ENCODE assay signal across 22 cellular contexts in genomic region chr9:124312290-124313265, GRCh38. TPM values are rescaled to one million over a fixed set of nuclear protein-coding genes. Genes with fewer than 3 reads are reported as not detected.
DNase-seq lines count a peak whose midpoint lies in the region; ATAC-seq, FAIRE-seq and TF ChIP-seq lines count a peak whose summit lies in the region.
"Had no signal": no experiment of that assay in that cellular context is flagged by ENCODE, and none has a peak within 500 bp of the region (broad histone marks: within the 10 kb centered on the region; RNA-seq: fewer than 3 reads in every experiment).

No MANE protein-coding gene starts in this region.

- no peak overlapping the region for H3K4me2 ChIP-seq in endothelial cell of umbilical vein (ENCODE audit: insufficient read depth, low read length)

- H3K9ac ChIP-seq in endothelial cell of umbilical vein (replicated peaks; ENCODE audit: extremely low read depth, insufficient read depth, low read length): no peak overlapping the region
- H3K9ac ChIP-seq: parathyroid adenoma had no signal

- no peak for TF ChIP-seq POLR2A in endothelial cell of umbilical vein (IDR thresholded peaks at IDR 0.05; ENCODE audit: low read depth, low read length)
- TF ChIP-seq POLR2A in transverse colon (IDR thresholded peaks at IDR 0.05): no peak

- BruUV-seq in Panc1 (replicated peaks; lab: Mats Ljungman, UMichigan): no TSS peak
- no TSS peak for BruUV-seq in endothelial cell of umbilical vein (replicated peaks; lab: Mats Ljungman, UMichigan)

- no peaks in the 10 kb centered on the region for H3K27me3 ChIP-seq in Panc1 (ENCODE audit: control insufficient read depth, insufficient read depth, low read length)
- H3K27me3 ChIP-seq in endothelial cell of umbilical vein (ENCODE audit: control insufficient read depth in 2 of 2, insufficient read depth in 2 of 2, low read length in 2 of 2): no peaks in the 10 kb centered on the region
- no peaks in the 10 kb centered on the region for H3K27me3 ChIP-seq in transverse colon
- no peaks in the 10 kb centered on the region for H3K27me3 ChIP-seq in heart right ventricle
- H3K27me3 ChIP-seq: suprapubic skin had no signal

- no peaks in the 10 kb centered on the region for H3K27me3 Mint-ChIP-seq in osteocyte (ENCODE audit: unreplicated experiment)
- H3K27me3 Mint-ChIP-seq: T-helper 17 cell had no signal

- FAIRE-seq in endothelial cell of umbilical vein (lab: Jason Lieb, UNC): peak; percentile 8
- FAIRE-seq: H54 had no signal

- H4K20me1 ChIP-seq in endothelial cell of umbilical vein (replicated peaks; ENCODE audit: control insufficient read depth, extremely low read depth, insufficient read depth, low read length): no peaks in the 10 kb centered on the region

- TF ChIP-seq CTCF in GM12864 (IDR thresholded peaks at IDR 0.05; ENCODE audit: low read depth, low read length, missing control alignments) (peak; percentile 25), Panc1 (IDR thresholded peaks at IDR 0.05) (no peak; the same call in 1 of the 2 replicates), endothelial cell of umbilical vein (IDR thresholded peaks at IDR 0.05; ENCODE audit: extremely low read depth in 1 of 2, insufficient read depth in 1 of 2, low read depth in 1 of 2, low read length in 2 of 2) (no peak), osteocyte (IDR thresholded peaks at IDR 0.05) (no peak), coronary artery (IDR thresholded peaks at IDR 0.05) (no peak), transverse colon (IDR thresholded peaks at IDR 0.05) (no peak), heart right ventricle (IDR thresholded peaks at IDR 0.05) (no peak)

- intact Hi-C loops in Panc1 (cut with micrococcal nuclease; ENCODE audit: unreplicated experiment): loop anchor here (10.0 kb wide), 1 partner anchor 188 kb away; no protein-coding TSS in a partner anchor
- intact Hi-C loops in endothelial cell of umbilical vein (cut with micrococcal nuclease): no loop called here
- intact Hi-C loops in transverse colon (cut with DNase I; ENCODE audit: low total_unique reads): loop anchor here (5.0 kb wide), 1 partner anchor 1395 kb away; no protein-coding TSS in a partner anchor
- intact Hi-C loops in heart right ventricle (cut with DNase I): no loop called here

- H3K4me1 ChIP-seq in Panc1 (ENCODE audit: control insufficient read depth, insufficient read depth, low read length) (peaks cover 23% of the 10 kb centered on the region), endothelial cell of umbilical vein (ENCODE audit: control insufficient read depth, extremely low read depth, insufficient read depth, low read length) (peaks cover 26% of the 10 kb centered on the region), transverse colon (no peaks in the 10 kb centered on the region), heart right ventricle (no peaks in the 10 kb centered on the region)
- H3K4me1 ChIP-seq: parathyroid adenoma, suprapubic skin had no signal

- no peak for TF ChIP-seq EP300 in transverse colon (IDR thresholded peaks at IDR 0.05; ENCODE audit: low read depth)

- dilution Hi-C loops in endothelial cell of umbilical vein (cut with MboI; ENCODE audit: extremely low pct_ligation_motif_present, low sequenced_read_pairs): loop anchor here (25.0 kb wide), 1 partner anchor 100 kb away; no protein-coding TSS in a partner anchor

- H3K4me3 ChIP-seq in GM12864 (ENCODE audit: low read depth, low read length) (no peak overlapping the region), Panc1 (ENCODE audit: low read depth in 2 of 2, low read length in 2 of 2) (no peak overlapping the region), endothelial cell of umbilical vein (replicated peaks in 1 of 3; ENCODE audit: insufficient read depth in 1 of 3, low read depth in 1 of 3, low read length in 3 of 3) (no peak overlapping the region), coronary artery (no peak overlapping the region), transverse colon (no peak overlapping the region), heart right ventricle (no peak overlapping the region)
- H3K4me3 ChIP-seq: suprapubic skin had no signal

- in situ Hi-C loops in Panc1 (cut with HindIII; ENCODE audit: low pct_unique_long_range_greater_than_20kb, low sequenced_read_pairs): no loop called here
- in situ Hi-C loops in transverse colon (cut with MboI; ENCODE audit: low pct_ligation_motif_present in 1 of 4, low pct_unique_long_range_greater_than_20kb in 1 of 4, low sequenced_read_pairs in 3 of 4): loop anchor here (10.0 kb wide), 2 partner anchors 178 to 188 kb away; no protein-coding TSS in a partner anchor

- H3K36me3 Mint-ChIP-seq in osteocyte (ENCODE audit: unreplicated experiment): peaks cover 33% of the 10 kb centered on the region

- H2AFZ ChIP-seq in endothelial cell of umbilical vein (ENCODE audit: low read depth, low read length): no peak overlapping the region
- H2AFZ ChIP-seq: parathyroid adenoma had no signal

- peak overlapping the region; percentile 39; the same call in 1 of the 2 replicates for H3K27ac ChIP-seq in Panc1 (ENCODE audit: low read length)
- H3K27ac ChIP-seq in endothelial cell of umbilical vein (ENCODE audit: insufficient read depth, low read depth, low read length): no peak overlapping the region
- no peak overlapping the region for H3K27ac ChIP-seq in coronary artery
- H3K27ac ChIP-seq in transverse colon: no peak overlapping the region
- no peak overlapping the region for H3K27ac ChIP-seq in heart right ventricle
- H3K27ac ChIP-seq: parathyroid adenoma, suprapubic skin had no signal

- H3K36me3 ChIP-seq in Panc1 (ENCODE audit: control insufficient read depth, insufficient read depth, low read length) (no peaks in the 10 kb centered on the region), endothelial cell of umbilical vein (ENCODE audit: control insufficient read depth in 2 of 2, extremely low read depth in 1 of 2, insufficient read depth in 2 of 2, low read length in 2 of 2) (peaks cover 8 to 39% of the 10 kb centered on the region in 2 experiments), transverse colon (peaks cover 0 to 8% (median 0%) of the 10 kb centered on the region in 4 donors), heart right ventricle (peaks cover 0 to 82% (median 0%) of the 10 kb centered on the region in 9 donors)

- CTCF ChIA-PET in Panc1 (lab: Charles Lee) (no interaction called here), endothelial cell of umbilical vein (lab: Charles Lee) (interaction anchor here (0.8 to 1.8 kb wide), 2 partner anchors 8 to 186 kb away, joined by 3 to 6 read pairs; no protein-coding TSS in a partner anchor)

- WGBS in transverse colon (ENCODE audit: low coverage in 1 of 2), 2 donors: 79 to 85% methylated on average over 4 to 27 of the region's 27 CpGs
- WGBS in heart right ventricle, 2 donors: 87% methylated on average over 27 of the region's 27 CpGs

- H3K9me3 Mint-ChIP-seq in osteocyte (ENCODE audit: unreplicated experiment): no peaks in the 10 kb centered on the region

- peaks cover 32% of the 10 kb centered on the region for H3K79me2 ChIP-seq in endothelial cell of umbilical vein (ENCODE audit: control insufficient read depth, insufficient read depth, low read length)
- H3K79me2 ChIP-seq: parathyroid adenoma had no signal

- no peak for DNase-seq in GM12864 (ENCODE audit: low read depth)
- no peak for DNase-seq in Panc1 (ENCODE audit: low read depth, low spot score)
- no peak for DNase-seq in endothelial cell of umbilical vein (ENCODE audit: low read depth, low spot score)
- DNase-seq in osteocyte (ENCODE audit: extremely low spot score, unreplicated experiment): no peak
- no peak for DNase-seq in MV-4-11 (lab: John Stamatoyannopoulos, UW)
- no peak for DNase-seq in coronary artery (ENCODE audit: low spot score)
- no peak for DNase-seq in transverse colon
- DNase-seq in heart right ventricle: no peak
- DNase-seq: AML-193; foreskin fibroblast; GF-D8; Kasumi-1; NCI-H1417; NCI-H345; SHP77; stimulated activated CD4-positive, alpha-beta T cell treated with anti-CD3 and anti-CD28 coated beads, Interleukin-4, amount 100 ng/mL, for 1 hour; T-helper 17 cell had no signal

- POLR2A ChIA-PET in Panc1 (lab: Charles Lee): no interaction called here
- POLR2A ChIA-PET in endothelial cell of umbilical vein (lab: Charles Lee): no interaction called here

- H3K9me3 ChIP-seq in Panc1 (ENCODE audit: control insufficient read depth, insufficient read depth, low read depth, low read length) (no peaks in the 10 kb centered on the region), endothelial cell of umbilical vein (replicated peaks; ENCODE audit: control insufficient read depth, insufficient read depth, low read length) (no peaks in the 10 kb centered on the region), transverse colon (no peaks in the 10 kb centered on the region), heart right ventricle (no peaks in the 10 kb centered on the region)
- H3K9me3 ChIP-seq: suprapubic skin had no signal

- ATAC-seq in Panc1 (no peak), heart right ventricle (no peak)
- ATAC-seq: activated CD4-positive, CD25-positive, alpha-beta regulatory T cell treated with anti-CD3 and anti-CD28 coated beads, Interleukin-2, amount 50 U/mL, for 24 hours; left lobe of liver; T-helper 17 cell had no signal

- H3K4me3 Mint-ChIP-seq in osteocyte (ENCODE audit: unreplicated experiment): no peak overlapping the region
- H3K4me3 Mint-ChIP-seq: T-helper 17 cell had no signal

- peak overlapping the region; percentile 41 for H3K27ac Mint-ChIP-seq in osteocyte (ENCODE audit: unreplicated experiment)
- H3K27ac Mint-ChIP-seq: T-helper 17 cell had no signal

- H3K4me1 Mint-ChIP-seq in osteocyte (ENCODE audit: unreplicated experiment): peaks cover 29% of the 10 kb centered on the region

- H3K9me1 ChIP-seq in endothelial cell of umbilical vein (replicated peaks; ENCODE audit: control insufficient read depth, extremely low read depth, insufficient read depth, low read length): no peaks in the 10 kb centered on the region

TF ChIP-seq in endothelial cell of umbilical vein, 7 proteins besides CTCF, POLR2A, EP300 and RAD21 (continues in another document):
- no peak for TF ChIP-seq FOS (IDR thresholded peaks at IDR 0.05; ENCODE audit: borderline replicate concordance, insufficient read depth, low read length)
- TF ChIP-seq POLR2AphosphoS5 (IDR thresholded peaks at IDR 0.05; ENCODE audit: insufficient read depth, low read depth, low read length): no peak

RNA-seq across cellular contexts. Expression of gene NEK6, which starts 54.8 kb away (rescaled TPM):
- total RNA-seq in Panc1 (2021; ENCODE audit: unreplicated experiment): 56.3 TPM
- polyA plus RNA-seq in Panc1 (2012; ENCODE audit: insufficient read length): 74.0 TPM
- total RNA-seq in endothelial cell of umbilical vein: 65.9 and 67.1 TPM in 2 replicates
- polyA plus RNA-seq in endothelial cell of umbilical vein: 64.3 and 96.1 TPM in 2 replicates
- 77.1 and 88.2 TPM in 2 replicates for polyA plus RNA-seq in endothelial cell of umbilical vein (2011; cell fraction: cytosol; rRNA removed)
- 79.5 and 84.6 TPM in 2 replicates for polyA plus RNA-seq in endothelial cell of umbilical vein (2011; cell fraction: nucleus; rRNA removed)
- 62.6 and 78.9 TPM in 2 replicates for polyA plus RNA-seq in endothelial cell of umbilical vein (2012)
- polyA minus RNA-seq in endothelial cell of umbilical vein: 111 and 153 TPM in 2 replicates
- polyA minus RNA-seq in endothelial cell of umbilical vein (2011; cell fraction: cytosol; rRNA and poly(A)+ RNA removed): 5.1 TPM
- 48.7 and 63.7 TPM in 2 replicates for polyA minus RNA-seq in endothelial cell of umbilical vein (2011; cell fraction: nucleus; rRNA and poly(A)+ RNA removed)
- 111 and 115 TPM in 2 replicates for total RNA-seq in osteocyte
- 10 to 100 TPM; 12.3 to 31.1 (median 21.6) TPM for total RNA-seq in transverse colon
- 10 to 100 TPM in 4 of 10 donors, 1 to 10 TPM in 6; 4.6 to 22.4 (median 7.9) TPM for total RNA-seq in heart right ventricle
- polyA plus RNA-seq in heart right ventricle: 1 to 10 TPM; 1.9 to 2.1 TPM

Comparison
In these comparisons a context has a peak if more than half of its experiments do, and no peak if none do; other contexts are left out.
1. intact Hi-C loops: an anchor here in Panc1 (10.0 kb wide) and transverse colon (5.0 kb wide); none called in endothelial cell of umbilical vein and heart right ventricle.